12 cellular contexts compared by ENCODE assay signal in genomic region chr9:95750725-95751644, GRCh38.
DNase-seq lines count a peak whose midpoint lies in the region; ATAC-seq and TF ChIP-seq lines count a peak whose summit lies in the region.
"Had no signal": no experiment of that assay in that cellular context is flagged by ENCODE, and none has a peak within 500 bp of the region (broad histone marks: within the 10 kb centered on the region; RNA-seq: fewer than 3 reads in every experiment).

No MANE protein-coding gene starts in this region.

- POLR2A ChIA-PET in naive thymus-derived CD8-positive, alpha-beta T cell (lab: Charles Lee) = interaction anchor here (0.6 kb wide), 1 partner anchor 813 kb away, joined by 6 read pairs; no protein-coding TSS in a partner anchor

- H3K4me1 ChIP-seq in esophagus squamous epithelium = peaks cover 0 to 36% (median 11%) of the 10 kb centered on the region in 3 donors

- TF ChIP-seq POLR2A in esophagus squamous epithelium (IDR thresholded peaks at IDR 0.05) = no peak

- H3K9me3 ChIP-seq in esophagus squamous epithelium = no peaks in the 10 kb centered on the region
- H3K9me3 ChIP-seq: gastrocnemius medialis, thoracic aorta had no signal

- intact Hi-C loops in esophagus squamous epithelium (cut with DNase I) = no loop called here

- H3K27ac ChIP-seq in esophagus squamous epithelium = no peak overlapping the region
- H3K27ac ChIP-seq: gastrocnemius medialis, thoracic aorta had no signal

- peak; percentile 83 for ATAC-seq in GM21619 (IDR thresholded peaks at IDR 0.05; ENCODE audit: unreplicated experiment)
- peak; percentile 73 to 86 for ATAC-seq in naive thymus-derived CD8-positive, alpha-beta T cell
- ATAC-seq: gastrocnemius medialis had no signal

- no peak overlapping the region for H3K27ac Mint-ChIP-seq in activated T-cell treated with anti-CD3 and anti-CD28 coated beads, Interleukin-2, amount 50 U/mL, for 24 hours
- H3K27ac Mint-ChIP-seq in naive thymus-derived CD8-positive, alpha-beta T cell = peak overlapping the region in 2 of 10 donors; percentile 31 to 51
- H3K27ac Mint-ChIP-seq: immature natural killer cell had no signal

- H3K4me1 Mint-ChIP-seq in activated T-cell treated with anti-CD3 and anti-CD28 coated beads, Interleukin-2, amount 50 U/mL, for 24 hours (ENCODE audit: low read depth) = peaks cover 16% of the 10 kb centered on the region
- H3K4me1 Mint-ChIP-seq in naive thymus-derived CD8-positive, alpha-beta T cell = peaks cover 9 to 22% (median 17%) of the 10 kb centered on the region in 4 donors

- 79 to 91% methylated on average over 8 to 10 of the region's 11 CpGs for WGBS in esophagus squamous epithelium, 2 donors

- peaks cover 3% of the 10 kb centered on the region for H3K27me3 Mint-ChIP-seq in activated T-cell treated with anti-CD3 and anti-CD28 coated beads, Interleukin-2, amount 50 U/mL, for 24 hours
- H3K27me3 Mint-ChIP-seq in naive thymus-derived CD8-positive, alpha-beta T cell = peaks cover 0 to 22% (median 2%) of the 10 kb centered on the region in 5 donors

- peaks cover 0 to 16% (median 0%) of the 10 kb centered on the region in 4 donors for H3K27me3 ChIP-seq in esophagus squamous epithelium
- H3K27me3 ChIP-seq: gastrocnemius medialis had no signal

- DNase-seq in activated T-cell treated with anti-CD3 and anti-CD28 coated beads for 24 hours (ENCODE audit: low read depth) (peak; percentile 13), esophagus squamous epithelium (lab: John Stamatoyannopoulos, UW) (no peak), superior temporal gyrus (ENCODE audit: extremely low spot score) (no peak), NCI-H226 (no peak)
- DNase-seq in activated T-cell treated with anti-CD3 and anti-CD28 coated beads, Interleukin-2, amount 50 U/mL, for 24 hours = no peak
- DNase-seq in activated T-cell treated with anti-CD3 and anti-CD28 coated beads, Interleukin-2, amount 50 U/mL, for 1 hour = peak; percentile 25
- peak in 7 of 10 donors; percentile 4 to 71 (median 36) for DNase-seq in naive thymus-derived CD8-positive, alpha-beta T cell
- DNase-seq: activated gamma-delta T cell treated with Interleukin-2 at 50 U/mL for 16 hours, gastrocnemius medialis had no signal

- no peak overlapping the region for H3K4me3 Mint-ChIP-seq in activated T-cell treated with anti-CD3 and anti-CD28 coated beads, Interleukin-2, amount 50 U/mL, for 24 hours
- peak overlapping the region in 8 of 10 donors; percentile 50 to 82 (median 70) for H3K4me3 Mint-ChIP-seq in naive thymus-derived CD8-positive, alpha-beta T cell

- no peaks in the 10 kb centered on the region for H3K36me3 Mint-ChIP-seq in activated T-cell treated with anti-CD3 and anti-CD28 coated beads, Interleukin-2, amount 50 U/mL, for 24 hours (ENCODE audit: low read depth)
- H3K36me3 Mint-ChIP-seq in naive thymus-derived CD8-positive, alpha-beta T cell = no peaks in the 10 kb centered on the region

- TF ChIP-seq CTCF in esophagus squamous epithelium (IDR thresholded peaks at IDR 0.05) = no peak

- no peak overlapping the region for H3K4me3 ChIP-seq in esophagus squamous epithelium
- H3K4me3 ChIP-seq: gastrocnemius medialis had no signal

- H3K9me3 Mint-ChIP-seq in activated T-cell treated with anti-CD3 and anti-CD28 coated beads, Interleukin-2, amount 50 U/mL, for 24 hours = no peaks in the 10 kb centered on the region
- no peaks in the 10 kb centered on the region for H3K9me3 Mint-ChIP-seq in naive thymus-derived CD8-positive, alpha-beta T cell
- H3K9me3 Mint-ChIP-seq: immature natural killer cell had no signal

- H3K36me3 ChIP-seq in esophagus squamous epithelium = no peaks in the 10 kb centered on the region
- H3K36me3 ChIP-seq: gastrocnemius medialis, thoracic aorta had no signal

Comparison
In these comparisons a context has a peak if more than half of its experiments do, and no peak if none do; other contexts are left out.
1. DNase-seq: peak in activated T-cell treated with anti-CD3 and anti-CD28 coated beads for 24 hours (single experiment), activated T-cell treated with anti-CD3 and anti-CD28 coated beads, Interleukin-2, amount 50 U/mL, for 1 hour (single experiment) and naive thymus-derived CD8-positive, alpha-beta T cell (7 of 10); none in activated T-cell treated with anti-CD3 and anti-CD28 coated beads, Interleukin-2, amount 50 U/mL, for 24 hours (single experiment), esophagus squamous epithelium (single experiment), superior temporal gyrus (single experiment) and NCI-H226 (single experiment).